Comparison of ENCODE assay signal across 1 cellular context in genomic region chr12:3199551-3200031, GRCh38.
TF ChIP-seq lines count a peak whose summit lies in the region.

No MANE protein-coding gene starts in this region.

TF ChIP-seq in WTC11, 78 proteins besides CTCF, POLR2A, EP300 and RAD21 (continued from another document):
- TF ChIP-seq, protein P1, sequence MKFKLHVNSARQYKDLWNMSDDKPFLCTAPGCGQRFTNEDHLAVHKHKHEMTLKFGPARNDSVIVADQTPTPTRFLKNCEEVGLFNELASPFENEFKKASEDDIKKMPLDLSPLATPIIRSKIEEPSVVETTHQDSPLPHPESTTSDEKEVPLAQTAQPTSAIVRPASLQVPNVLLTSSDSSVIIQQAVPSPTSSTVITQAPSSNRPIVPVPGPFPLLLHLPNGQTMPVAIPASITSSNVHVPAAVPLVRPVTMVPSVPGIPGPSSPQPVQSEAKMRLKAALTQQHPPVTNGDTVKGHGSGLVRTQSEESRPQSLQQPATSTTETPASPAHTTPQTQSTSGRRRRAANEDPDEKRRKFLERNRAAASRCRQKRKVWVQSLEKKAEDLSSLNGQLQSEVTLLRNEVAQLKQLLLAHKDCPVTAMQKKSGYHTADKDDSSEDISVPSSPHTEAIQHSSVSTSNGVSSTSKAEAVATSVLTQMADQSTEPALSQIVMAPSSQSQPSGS (CRISPR knock-in tag; IDR thresholded peaks at IDR 0.05; ENCODE audit: borderline replicate concordance, low read depth) = 0 out of 2 replicates have a peak, but pooled peaks have one; percentile 16
- peak; percentile 89 for TF ChIP-seq ZNF423 (CRISPR knock-in tag; IDR thresholded peaks at IDR 0.05)
- TF ChIP-seq, protein P2, sequence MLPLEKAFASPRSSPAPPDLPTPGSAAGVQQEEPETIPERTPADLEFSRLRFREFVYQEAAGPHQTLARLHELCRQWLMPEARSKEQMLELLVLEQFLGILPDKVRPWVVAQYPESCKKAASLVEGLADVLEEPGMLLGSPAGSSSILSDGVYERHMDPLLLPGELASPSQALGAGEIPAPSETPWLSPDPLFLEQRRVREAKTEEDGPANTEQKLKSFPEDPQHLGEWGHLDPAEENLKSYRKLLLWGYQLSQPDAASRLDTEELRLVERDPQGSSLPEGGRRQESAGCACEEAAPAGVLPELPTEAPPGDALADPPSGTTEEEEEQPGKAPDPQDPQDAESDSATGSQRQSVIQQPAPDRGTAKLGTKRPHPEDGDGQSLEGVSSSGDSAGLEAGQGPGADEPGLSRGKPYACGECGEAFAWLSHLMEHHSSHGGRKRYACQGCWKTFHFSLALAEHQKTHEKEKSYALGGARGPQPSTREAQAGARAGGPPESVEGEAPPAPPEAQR (CRISPR knock-in tag; IDR thresholded peaks at IDR 0.05) = no peak
- TF ChIP-seq IRF1 (CRISPR knock-in tag; IDR thresholded peaks at IDR 0.05) = no peak
- TF ChIP-seq TCF7 (CRISPR knock-in tag; IDR thresholded peaks at IDR 0.05; ENCODE audit: low read depth) = no peak
- no peak for TF ChIP-seq E2F1 (CRISPR knock-in tag; IDR thresholded peaks at IDR 0.05)
- TF ChIP-seq, protein P3, sequence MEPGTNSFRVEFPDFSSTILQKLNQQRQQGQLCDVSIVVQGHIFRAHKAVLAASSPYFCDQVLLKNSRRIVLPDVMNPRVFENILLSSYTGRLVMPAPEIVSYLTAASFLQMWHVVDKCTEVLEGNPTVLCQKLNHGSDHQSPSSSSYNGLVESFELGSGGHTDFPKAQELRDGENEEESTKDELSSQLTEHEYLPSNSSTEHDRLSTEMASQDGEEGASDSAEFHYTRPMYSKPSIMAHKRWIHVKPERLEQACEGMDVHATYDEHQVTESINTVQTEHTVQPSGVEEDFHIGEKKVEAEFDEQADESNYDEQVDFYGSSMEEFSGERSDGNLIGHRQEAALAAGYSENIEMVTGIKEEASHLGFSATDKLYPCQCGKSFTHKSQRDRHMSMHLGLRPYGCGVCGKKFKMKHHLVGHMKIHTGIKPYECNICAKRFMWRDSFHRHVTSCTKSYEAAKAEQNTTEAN (CRISPR knock-in tag; IDR thresholded peaks at IDR 0.05) = peak; percentile 86; the same call in 1 of the 2 replicates
- peak; percentile 21; the same call in 1 of the 2 replicates for TF ChIP-seq ZBTB21 (CRISPR knock-in tag; IDR thresholded peaks at IDR 0.05; ENCODE audit: borderline replicate concordance)
- TF ChIP-seq USF1 (CRISPR knock-in tag; IDR thresholded peaks at IDR 0.05) = no peak
- TF ChIP-seq TEAD1 (CRISPR knock-in tag; IDR thresholded peaks at IDR 0.05) = no peak
- TF ChIP-seq NFE2L1 (CRISPR knock-in tag; IDR thresholded peaks at IDR 0.05) = peak; percentile 25; the same call in 1 of the 2 replicates
- TF ChIP-seq, protein P4, sequence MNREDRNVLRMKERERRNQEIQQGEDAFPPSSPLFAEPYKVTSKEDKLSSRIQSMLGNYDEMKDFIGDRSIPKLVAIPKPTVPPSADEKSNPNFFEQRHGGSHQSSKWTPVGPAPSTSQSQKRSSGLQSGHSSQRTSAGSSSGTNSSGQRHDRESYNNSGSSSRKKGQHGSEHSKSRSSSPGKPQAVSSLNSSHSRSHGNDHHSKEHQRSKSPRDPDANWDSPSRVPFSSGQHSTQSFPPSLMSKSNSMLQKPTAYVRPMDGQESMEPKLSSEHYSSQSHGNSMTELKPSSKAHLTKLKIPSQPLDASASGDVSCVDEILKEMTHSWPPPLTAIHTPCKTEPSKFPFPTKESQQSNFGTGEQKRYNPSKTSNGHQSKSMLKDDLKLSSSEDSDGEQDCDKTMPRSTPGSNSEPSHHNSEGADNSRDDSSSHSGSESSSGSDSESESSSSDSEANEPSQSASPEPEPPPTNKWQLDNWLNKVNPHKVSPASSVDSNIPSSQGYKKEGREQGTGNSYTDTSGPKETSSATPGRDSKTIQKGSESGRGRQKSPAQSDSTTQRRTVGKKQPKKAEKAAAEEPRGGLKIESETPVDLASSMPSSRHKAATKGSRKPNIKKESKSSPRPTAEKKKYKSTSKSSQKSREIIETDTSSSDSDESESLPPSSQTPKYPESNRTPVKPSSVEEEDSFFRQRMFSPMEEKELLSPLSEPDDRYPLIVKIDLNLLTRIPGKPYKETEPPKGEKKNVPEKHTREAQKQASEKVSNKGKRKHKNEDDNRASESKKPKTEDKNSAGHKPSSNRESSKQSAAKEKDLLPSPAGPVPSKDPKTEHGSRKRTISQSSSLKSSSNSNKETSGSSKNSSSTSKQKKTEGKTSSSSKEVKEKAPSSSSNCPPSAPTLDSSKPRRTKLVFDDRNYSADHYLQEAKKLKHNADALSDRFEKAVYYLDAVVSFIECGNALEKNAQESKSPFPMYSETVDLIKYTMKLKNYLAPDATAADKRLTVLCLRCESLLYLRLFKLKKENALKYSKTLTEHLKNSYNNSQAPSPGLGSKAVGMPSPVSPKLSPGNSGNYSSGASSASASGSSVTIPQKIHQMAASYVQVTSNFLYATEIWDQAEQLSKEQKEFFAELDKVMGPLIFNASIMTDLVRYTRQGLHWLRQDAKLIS (CRISPR knock-in tag; IDR thresholded peaks at IDR 0.05; ENCODE audit: borderline replicate concordance) = no peak
- TF ChIP-seq PREB (CRISPR knock-in tag; IDR thresholded peaks at IDR 0.05; ENCODE audit: borderline replicate concordance) = no peak
- 0 out of 2 replicates have a peak, but pooled peaks have one; percentile 32 for TF ChIP-seq TP53 (CRISPR knock-in tag; IDR thresholded peaks at IDR 0.05)
- TF ChIP-seq USF2 (CRISPR knock-in tag; IDR thresholded peaks at IDR 0.05) = 0 out of 2 replicates have a peak, but pooled peaks have one; percentile 10
- TF ChIP-seq KAT7 (CRISPR knock-in tag; IDR thresholded peaks at IDR 0.05; ENCODE audit: borderline replicate concordance) = no peak; the same call in 1 of the 2 replicates
